Comparison of ENCODE assay signal across 2 cellular contexts in genomic region chr1:205224736-205225135, GRCh38.
TF ChIP-seq lines count a peak whose summit lies in the region.

No MANE protein-coding gene starts in this region.

TF ChIP-seq in HEK293, 187 proteins besides CTCF, POLR2A, EP300 and RAD21 (continues in another document):
- peak; percentile 81 for TF ChIP-seq BCL11B (tag by site-specific recombination; IDR thresholded peaks at IDR 0.05; ENCODE audit: low read depth)
- TF ChIP-seq ZNF501 (tag by site-specific recombination; IDR thresholded peaks at IDR 0.05): no peak
- TF ChIP-seq GFI1B (tag by site-specific recombination; IDR thresholded peaks at IDR 0.05): peak; percentile 29; the same call in 1 of the 2 replicates
- TF ChIP-seq KLF7 (tag by site-specific recombination; IDR thresholded peaks at IDR 0.05; ENCODE audit: borderline replicate concordance): no peak
- TF ChIP-seq, protein P1, sequence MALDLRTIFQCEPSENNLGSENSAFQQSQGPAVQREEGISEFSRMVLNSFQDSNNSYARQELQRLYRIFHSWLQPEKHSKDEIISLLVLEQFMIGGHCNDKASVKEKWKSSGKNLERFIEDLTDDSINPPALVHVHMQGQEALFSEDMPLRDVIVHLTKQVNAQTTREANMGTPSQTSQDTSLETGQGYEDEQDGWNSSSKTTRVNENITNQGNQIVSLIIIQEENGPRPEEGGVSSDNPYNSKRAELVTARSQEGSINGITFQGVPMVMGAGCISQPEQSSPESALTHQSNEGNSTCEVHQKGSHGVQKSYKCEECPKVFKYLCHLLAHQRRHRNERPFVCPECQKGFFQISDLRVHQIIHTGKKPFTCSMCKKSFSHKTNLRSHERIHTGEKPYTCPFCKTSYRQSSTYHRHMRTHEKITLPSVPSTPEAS (tag by site-specific recombination; IDR thresholded peaks at IDR 0.05): no peak
- TF ChIP-seq ZXDB (tag by site-specific recombination; IDR thresholded peaks at IDR 0.05): peak; percentile 68; the same call in 1 of the 2 replicates
- TF ChIP-seq, protein P2, sequence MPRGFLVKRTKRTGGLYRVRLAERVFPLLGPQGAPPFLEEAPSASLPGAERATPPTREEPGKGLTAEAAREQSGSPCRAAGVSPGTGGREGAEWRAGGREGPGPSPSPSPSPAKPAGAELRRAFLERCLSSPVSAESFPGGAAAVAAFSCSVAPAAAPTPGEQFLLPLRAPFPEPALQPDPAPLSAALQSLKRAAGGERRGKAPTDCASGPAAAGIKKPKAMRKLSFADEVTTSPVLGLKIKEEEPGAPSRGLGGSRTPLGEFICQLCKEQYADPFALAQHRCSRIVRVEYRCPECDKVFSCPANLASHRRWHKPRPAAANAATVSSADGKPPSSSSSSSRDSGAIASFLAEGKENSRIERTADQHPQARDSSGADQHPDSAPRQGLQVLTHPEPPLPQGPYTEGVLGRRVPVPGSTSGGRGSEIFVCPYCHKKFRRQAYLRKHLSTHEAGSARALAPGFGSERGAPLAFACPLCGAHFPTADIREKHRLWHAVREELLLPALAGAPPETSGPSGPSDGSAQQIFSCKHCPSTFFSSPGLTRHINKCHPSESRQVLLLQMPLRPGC (tag by site-specific recombination; IDR thresholded peaks at IDR 0.05): peak; percentile 78
- peak; percentile 92 for TF ChIP-seq ZNF843 (tag by site-specific recombination; IDR thresholded peaks at IDR 0.05)
- 0 out of 2 replicates have a peak, but pooled peaks have one; percentile 23 for TF ChIP-seq ZNF513 (tag by site-specific recombination; IDR thresholded peaks at IDR 0.05)
- peak; percentile 89 for TF ChIP-seq IKZF3 (tag by site-specific recombination; IDR thresholded peaks at IDR 0.05)
- TF ChIP-seq, protein P3, sequence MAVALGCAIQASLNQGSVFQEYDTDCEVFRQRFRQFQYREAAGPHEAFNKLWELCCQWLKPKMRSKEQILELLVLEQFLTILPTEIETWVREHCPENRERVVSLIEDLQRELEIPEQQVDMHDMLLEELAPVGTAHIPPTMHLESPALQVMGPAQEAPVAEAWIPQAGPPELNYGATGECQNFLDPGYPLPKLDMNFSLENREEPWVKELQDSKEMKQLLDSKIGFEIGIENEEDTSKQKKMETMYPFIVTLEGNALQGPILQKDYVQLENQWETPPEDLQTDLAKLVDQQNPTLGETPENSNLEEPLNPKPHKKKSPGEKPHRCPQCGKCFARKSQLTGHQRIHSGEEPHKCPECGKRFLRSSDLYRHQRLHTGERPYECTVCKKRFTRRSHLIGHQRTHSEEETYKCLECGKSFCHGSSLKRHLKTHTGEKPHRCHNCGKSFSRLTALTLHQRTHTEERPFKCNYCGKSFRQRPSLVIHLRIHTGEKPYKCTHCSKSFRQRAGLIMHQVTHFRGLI (tag by site-specific recombination; IDR thresholded peaks at IDR 0.05): no peak
- peak; percentile 64; the same call in 1 of the 2 replicates for TF ChIP-seq ZNF24 (tag by site-specific recombination; IDR thresholded peaks at IDR 0.05)
- TF ChIP-seq OVOL3 (tag by site-specific recombination; IDR thresholded peaks at IDR 0.05): peak; percentile 75; the same call in 1 of the 2 replicates
- peak; percentile 66; the same call in 1 of the 2 replicates for TF ChIP-seq BCL11A (tag by site-specific recombination; IDR thresholded peaks at IDR 0.05; ENCODE audit: low read depth)
- no peak for TF ChIP-seq ZNF776 (tag by site-specific recombination; IDR thresholded peaks at IDR 0.05; ENCODE audit: borderline replicate concordance)
- TF ChIP-seq, protein P4, sequence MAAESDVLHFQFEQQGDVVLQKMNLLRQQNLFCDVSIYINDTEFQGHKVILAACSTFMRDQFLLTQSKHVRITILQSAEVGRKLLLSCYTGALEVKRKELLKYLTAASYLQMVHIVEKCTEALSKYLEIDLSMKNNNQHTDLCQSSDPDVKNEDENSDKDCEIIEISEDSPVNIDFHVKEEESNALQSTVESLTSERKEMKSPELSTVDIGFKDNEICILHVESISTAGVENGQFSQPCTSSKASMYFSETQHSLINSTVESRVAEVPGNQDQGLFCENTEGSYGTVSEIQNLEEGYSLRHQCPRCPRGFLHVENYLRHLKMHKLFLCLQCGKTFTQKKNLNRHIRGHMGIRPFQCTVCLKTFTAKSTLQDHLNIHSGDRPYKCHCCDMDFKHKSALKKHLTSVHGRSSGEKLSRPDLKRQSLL (tag by site-specific recombination; IDR thresholded peaks at IDR 0.05): peak; percentile 19; the same call in 1 of the 2 replicates
- TF ChIP-seq ZNF623 (tag by site-specific recombination; IDR thresholded peaks at IDR 0.05): no peak
- TF ChIP-seq ZFP69B (tag by site-specific recombination; IDR thresholded peaks at IDR 0.05): 0 out of 2 replicates have a peak, but pooled peaks have one; percentile 33
- peak; percentile 84 for TF ChIP-seq ZBTB44 (tag by site-specific recombination; IDR thresholded peaks at IDR 0.05)
- TF ChIP-seq ZBTB17 (tag by site-specific recombination; IDR thresholded peaks at IDR 0.05): peak; percentile 80
- peak; percentile 52; the same call in 1 of the 2 replicates for TF ChIP-seq KLF8 (tag by site-specific recombination; IDR thresholded peaks at IDR 0.05)
- peak; percentile 74; the same call in 1 of the 2 replicates for TF ChIP-seq GLI2 (tag by site-specific recombination; IDR thresholded peaks at IDR 0.05; ENCODE audit: borderline replicate concordance, low read depth)

TF ChIP-seq in endothelial cell of umbilical vein, 7 proteins besides CTCF, POLR2A, EP300 and RAD21:
- TF ChIP-seq MAX (IDR thresholded peaks at IDR 0.05; ENCODE audit: insufficient read depth, insufficient read length) (no peak), GATA2 (IDR thresholded peaks at IDR 0.05; ENCODE audit: insufficient read depth, insufficient read length, low read depth, low read length) (no peak), FOS (IDR thresholded peaks at IDR 0.05; ENCODE audit: borderline replicate concordance, insufficient read depth, low read length) (no peak), JUN (IDR thresholded peaks at IDR 0.05; ENCODE audit: borderline replicate concordance, insufficient read depth, insufficient read length, low read depth) (no peak), EZH2 (IDR thresholded peaks at IDR 0.05; ENCODE audit: borderline replicate concordance, low read depth, low read length, severe bottlenecking) (no peak), POLR2AphosphoS5 (IDR thresholded peaks at IDR 0.05; ENCODE audit: insufficient read depth, low read depth, low read length) (no peak)
TF ChIP-seq in endothelial cell of umbilical vein: peak in this region for 0.
